Comparison of ENCODE assay signal across 8 cellular contexts in genomic region chr2:102063948-102064678, GRCh38.
A peak's percentile ranks its signal among the peaks of the same experiment; 100 is the strongest.
DNase-seq lines count a peak whose midpoint lies in the region; TF ChIP-seq lines count a peak whose summit lies in the region.

No MANE protein-coding gene starts in this region.

- H2AK5ac ChIP-seq in neuronal stem cell (ENCODE audit: low read depth, low read length), result no peak overlapping the region

- H3K27ac ChIP-seq in AG04450 (ENCODE audit: low read depth, low read length), result peak overlapping the region; percentile 100
- H3K27ac ChIP-seq in neuronal stem cell (replicated peaks; ENCODE audit: low read length), result no peak overlapping the region

- H4K8ac ChIP-seq in neuronal stem cell (ENCODE audit: low read depth, low read length), result no peak overlapping the region

- DNase-seq in AG04450 (ENCODE audit: low read depth, low spot score), result peak; percentile 96
- peak; percentile 76 for DNase-seq in HK-2 (ENCODE audit: unreplicated experiment)
- peak; percentile 99 for DNase-seq in fibroblast of the conjunctiva (ENCODE audit: low read depth)
- peak; percentile 12 for DNase-seq in neuronal stem cell (ENCODE audit: low spot score)
- DNase-seq in NCI-H2029 treated with DMSO at 0.1 percent for 48 hours (lab: John Stamatoyannopoulos, UW), result no peak
- DNase-seq in NCI-H526 treated with DMSO at 0.1 percent for 48 hours (lab: John Stamatoyannopoulos, UW), result no peak
- DNase-seq in NCI-H1092 treated with DMSO at 0.1 percent for 48 hours (lab: John Stamatoyannopoulos, UW), result no peak

- peaks cover 0 to 7% of the 10 kb centered on the region in 2 donors for H3K4me1 ChIP-seq in neuronal stem cell (ENCODE audit: control insufficient read depth in 2 of 2, insufficient read depth in 1 of 2, low read depth in 1 of 2, low read length in 2 of 2)

- no peak overlapping the region for H2BK12ac ChIP-seq in neuronal stem cell (ENCODE audit: low read length)

- H2BK120ac ChIP-seq in neuronal stem cell (ENCODE audit: low read depth, low read length), result no peak overlapping the region

- no peak overlapping the region for H3K9ac ChIP-seq in neuronal stem cell (ENCODE audit: low read depth, low read length, poor library complexity)

- no peak overlapping the region for H2AFZ ChIP-seq in neuronal stem cell (ENCODE audit: low read length)

- H3K27me3 ChIP-seq in AG04450 (ENCODE audit: control insufficient read depth, insufficient read depth, low read length) (no peaks in the 10 kb centered on the region), neuronal stem cell (ENCODE audit: control insufficient read depth in 3 of 3, insufficient read depth in 3 of 3, low read depth in 1 of 3, low read length in 3 of 3) (no peaks in the 10 kb centered on the region)

- CTCF ChIA-PET in AG04450 (lab: Charles Lee), result interaction anchor here (0.8 to 2.2 kb wide), 5 partner anchors 10 to 180 kb away, joined by 3 to 4 read pairs (median 4); no protein-coding TSS in a partner anchor

- H3K9me3 ChIP-seq in AG04450 (ENCODE audit: control insufficient read depth, insufficient read depth, low read length) (peaks cover 10% of the 10 kb centered on the region), neuronal stem cell (replicated peaks in 1 of 2; ENCODE audit: control insufficient read depth in 2 of 2, insufficient read depth in 1 of 2, low read depth in 1 of 2, low read length in 2 of 2) (no peaks in the 10 kb centered on the region)

- no peaks in the 10 kb centered on the region for H3K36me3 ChIP-seq in neuronal stem cell (replicated peaks in 1 of 2; ENCODE audit: control insufficient read depth in 2 of 2, insufficient read depth in 2 of 2, low read length in 2 of 2)

- POLR2A ChIA-PET in AG04450 (lab: Yijun Ruan, JAX), result interaction anchor here (0.8 to 3.8 kb wide), 18 partner anchors 9 to 177 kb away, joined by 3 to 39 read pairs (median 6); partner anchors contain the start of gene IL1R1

- WGBS in neuronal stem cell (ENCODE audit: extremely low coverage in 2 of 2, insufficient read length in 2 of 2, insufficient replicate concordance in 1 of 2), 2 donors, result no CpG with 5 or more reads among the region's 9 CpGs

- no peak overlapping the region for H3K14ac ChIP-seq in neuronal stem cell (ENCODE audit: low read length)

- TF ChIP-seq CTCF in AG04450 (IDR thresholded peaks at IDR 0.05; ENCODE audit: low read depth, low read length), result no peak
- no peak for TF ChIP-seq CTCF in WI38 (IDR thresholded peaks at IDR 0.05; ENCODE audit: low read depth, low read length)

- peak overlapping the region; percentile 38 for H3K4me3 ChIP-seq in AG04450 (ENCODE audit: low read depth, low read length)
- peak overlapping the region; percentile 41 for H3K4me3 ChIP-seq in WI38 (ENCODE audit: low read depth, low read length)
- H3K4me3 ChIP-seq in neuronal stem cell (ENCODE audit: low read length in 2 of 2), result no peak overlapping the region

- no peak overlapping the region for H3K4ac ChIP-seq in neuronal stem cell (ENCODE audit: low read length)

- H2BK15ac ChIP-seq in neuronal stem cell (ENCODE audit: low read length), result no peak overlapping the region

- no peak overlapping the region for H4K91ac ChIP-seq in neuronal stem cell (ENCODE audit: low read depth, low read length, poor library complexity)

- no peak overlapping the region for H3K23ac ChIP-seq in neuronal stem cell (ENCODE audit: low read depth, low read length, poor library complexity)

- no peak overlapping the region for H2BK5ac ChIP-seq in neuronal stem cell (ENCODE audit: low read length)

- no peaks in the 10 kb centered on the region for H3K79me1 ChIP-seq in neuronal stem cell (ENCODE audit: low read depth, low read length)

- H3K4me2 ChIP-seq in neuronal stem cell (ENCODE audit: insufficient read depth, low read length, poor library complexity, severe bottlenecking), result no peak overlapping the region

- H3K18ac ChIP-seq in neuronal stem cell (ENCODE audit: low read length), result peak overlapping the region; percentile 29

Comparison
In these comparisons a context has a peak if more than half of its experiments do, and no peak if none do; other contexts are left out.
1. DNase-seq: peak in AG04450 (single experiment), HK-2 (single experiment), fibroblast of the conjunctiva (single experiment) and neuronal stem cell (single experiment); none in NCI-H2029 treated with DMSO at 0.1 percent for 48 hours (single experiment), NCI-H526 treated with DMSO at 0.1 percent for 48 hours (single experiment) and NCI-H1092 treated with DMSO at 0.1 percent for 48 hours (single experiment).
2. H3K4me3 ChIP-seq: peak in AG04450 (single experiment) and WI38 (single experiment); none in neuronal stem cell (0 of 2).